In genomic region chr19:51690359-51691121, GRCh38 we compare ENCODE assay signal across 9 cellular contexts. TPM values are rescaled to one million over a fixed set of nuclear protein-coding genes. Genes with fewer than 3 reads are reported as not detected.
DNase-seq lines count a peak whose midpoint lies in the region; ATAC-seq and TF ChIP-seq lines count a peak whose summit lies in the region.
"Had no signal": no experiment of that assay in that cellular context is flagged by ENCODE, and none has a peak within 500 bp of the region (broad histone marks: within the 10 kb centered on the region; RNA-seq: fewer than 3 reads in every experiment).

No MANE protein-coding gene starts in this region.

- no peaks in the 10 kb centered on the region for H3K27me3 ChIP-seq in lung (ENCODE audit: control insufficient read depth, insufficient read depth)

- peak overlapping the region; percentile 87 to 97 for H3K27ac ChIP-seq in lung (ENCODE audit: low read depth in 1 of 2, low read length in 1 of 2)

- H3K9me3 ChIP-seq in lung (ENCODE audit: control insufficient read depth in 2 of 2, insufficient read depth in 1 of 2, low read length in 1 of 2): no peaks in the 10 kb centered on the region

- peaks cover 15% of the 10 kb centered on the region for H3K4me1 Mint-ChIP-seq in activated CD8-positive, alpha-beta T cell treated with anti-CD3 and anti-CD28 coated beads for 36 hours (ENCODE audit: low read depth)

- H3K4me3 ChIP-seq in lung: peak overlapping the region; percentile 91

- peak overlapping the region; percentile 78 for H3K4me3 Mint-ChIP-seq in activated CD8-positive, alpha-beta T cell treated with anti-CD3 and anti-CD28 coated beads for 36 hours

- peaks cover 1% of the 10 kb centered on the region for H3K9me3 Mint-ChIP-seq in activated CD8-positive, alpha-beta T cell treated with anti-CD3 and anti-CD28 coated beads for 36 hours

- intact Hi-C loops in activated CD8-positive, alpha-beta T cell treated with anti-CD3 and anti-CD28 coated beads for 36 hours (cut with micrococcal nuclease): no loop called here

- in situ Hi-C loops in G401 (cut with HindIII; ENCODE audit: low sequenced_read_pairs): no loop called here

- peaks cover 0 to 12% of the 10 kb centered on the region in 2 donors for H3K4me1 ChIP-seq in lung (ENCODE audit: control insufficient read depth in 2 of 2, insufficient read depth in 2 of 2, low read length in 2 of 2)

- H3K27ac Mint-ChIP-seq in activated CD8-positive, alpha-beta T cell treated with anti-CD3 and anti-CD28 coated beads for 36 hours: peak overlapping the region; percentile 79

- POLR2A ChIA-PET in activated CD8-positive, alpha-beta T cell treated with anti-CD3 and anti-CD28 coated beads for 36 hours (lab: Charles Lee): interaction anchor here (1.2 to 3.4 kb wide), 2 partner anchors 13 to 17 kb away, joined by 4 to 13 read pairs; no protein-coding TSS in a partner anchor

- H3K27me3 Mint-ChIP-seq in activated CD8-positive, alpha-beta T cell treated with anti-CD3 and anti-CD28 coated beads for 36 hours: peaks cover 9% of the 10 kb centered on the region

- TF ChIP-seq CTCF in activated CD8-positive, alpha-beta T cell treated with anti-CD3 and anti-CD28 coated beads for 36 hours (IDR thresholded peaks at IDR 0.05): no peak
- TF ChIP-seq CTCF in lung (IDR thresholded peaks at IDR 0.05; ENCODE audit: control extremely low read depth, extremely low read depth): no peak

- peak; percentile 68 for DNase-seq in G401 (ENCODE audit: low spot score)
- peak; percentile 38 for DNase-seq in NCI-H2196 treated with DMSO at 0.1 percent for 48 hours (lab: John Stamatoyannopoulos, UW; ENCODE audit: unreplicated experiment)
- peak; percentile 79 for DNase-seq in activated CD8-positive, alpha-beta T cell treated with anti-CD3 and anti-CD28 coated beads for 36 hours
- DNase-seq in effector CD8-positive, alpha-beta T cell (lab: John Stamatoyannopoulos, UW): peak; percentile 29
- peak; percentile 62 for DNase-seq in lung (ENCODE audit: low spot score)
- DNase-seq in stimulated activated CD4-positive, alpha-beta T cell treated with anti-CD3 and anti-CD28 coated beads, TNF-alpha, amount 100 ng/mL, for 24 hours (ENCODE audit: low read depth in 3 of 3): peak; percentile 37 to 73 (median 41)
- no peak for DNase-seq in GM19240 (ENCODE audit: insufficient read length, low spot score)

- CTCF ChIA-PET in activated CD8-positive, alpha-beta T cell treated with anti-CD3 and anti-CD28 coated beads for 36 hours (lab: Charles Lee): interaction anchor here (1.2 kb wide), 1 partner anchor 13 kb away, joined by 4 read pairs; no protein-coding TSS in a partner anchor

- peaks cover 0 to 11% of the 10 kb centered on the region in 2 donors for H3K36me3 ChIP-seq in lung (ENCODE audit: control insufficient read depth in 2 of 2, insufficient read depth in 2 of 2, low read length in 2 of 2)

- ATAC-seq in activated CD8-positive, alpha-beta T cell treated with anti-CD3 and anti-CD28 coated beads for 36 hours: peak; percentile 88
- ATAC-seq in lung (ENCODE audit: insufficient read depth, low FRiP score): no peak
- ATAC-seq in GM18498 (IDR thresholded peaks at IDR 0.05; ENCODE audit: unreplicated experiment): no peak

- 1% methylated on average over 15 to 24 of the region's 25 CpGs for WGBS in lung, 2 donors

- no peaks in the 10 kb centered on the region for H3K36me3 Mint-ChIP-seq in activated CD8-positive, alpha-beta T cell treated with anti-CD3 and anti-CD28 coated beads for 36 hours (ENCODE audit: low read depth)

RNA-seq across cellular contexts. Expression of gene SPACA6, which starts 2.6 kb away (rescaled TPM):
- 0.98 and 4.7 TPM in 2 replicates for total RNA-seq in G401 (2014; rRNA removed; shearing (Covaris generic))
- total RNA-seq in activated CD8-positive, alpha-beta T cell treated with anti-CD3 and anti-CD28 coated beads for 36 hours: 1 to 10 TPM; 2.4 to 4.6 TPM
- 10 to 100 TPM in 1 of 2 donors, 1 to 10 TPM in 1; 7.0 to 19.7 TPM for total RNA-seq in lung
- polyA plus RNA-seq in lung: 10 to 100 TPM in 1 of 2 donors, 1 to 10 TPM in 1; 9.8 to 20.7 TPM

RNA-seq across cellular contexts. Expression of gene HAS1, which starts 33.3 kb away (rescaled TPM):
- total RNA-seq in G401 (2014; rRNA removed; shearing (Covaris generic)): not detected in 2 replicates
- not detected for total RNA-seq in activated CD8-positive, alpha-beta T cell treated with anti-CD3 and anti-CD28 coated beads for 36 hours
- total RNA-seq in lung: 1 to 10 TPM in 1 of 2 donors, under 1 TPM in 1; 0.64 to 1.8 TPM
- 1 to 10 TPM in 1 of 2 donors, under 1 TPM in 1; 0.52 to 7.2 TPM for polyA plus RNA-seq in lung
- total RNA-seq: activated CD8-positive, alpha-beta memory T cell treated with anti-CD3 and anti-CD28 coated beads for 36 hours had no signal

RNA-seq across cellular contexts. Expression of gene SIGLEC14, which starts 43.9 kb away (rescaled TPM):
- total RNA-seq in G401 (2014; rRNA removed; shearing (Covaris generic)): not detected in 2 replicates
- not detected for total RNA-seq in activated CD8-positive, alpha-beta T cell treated with anti-CD3 and anti-CD28 coated beads for 36 hours
- 10 to 100 TPM in 1 of 2 donors, 1 to 10 TPM in 1; 2.7 to 46.4 TPM for total RNA-seq in lung
- polyA plus RNA-seq in lung: 100 to 1,000 TPM in 1 of 2 donors, 1 to 10 TPM in 1; 2.9 to 101 TPM
